In genomic region chr1:51564124-51564523, GRCh38 we compare ENCODE assay signal across 1 cellular context.
TF ChIP-seq lines count a peak whose summit lies in the region.

No MANE protein-coding gene starts in this region.

TF ChIP-seq in HEK293, 187 proteins besides CTCF, POLR2A, EP300 and RAD21 (continued from another document):
- no peak for TF ChIP-seq PRDM10 (tag by site-specific recombination; IDR thresholded peaks at IDR 0.05)
- 0 out of 2 replicates have a peak, but pooled peaks have one; percentile 43 for TF ChIP-seq PRDM1 (tag by site-specific recombination; IDR thresholded peaks at IDR 0.05)
